1 cellular context compared by ENCODE assay signal in the genomic region with DNA sequence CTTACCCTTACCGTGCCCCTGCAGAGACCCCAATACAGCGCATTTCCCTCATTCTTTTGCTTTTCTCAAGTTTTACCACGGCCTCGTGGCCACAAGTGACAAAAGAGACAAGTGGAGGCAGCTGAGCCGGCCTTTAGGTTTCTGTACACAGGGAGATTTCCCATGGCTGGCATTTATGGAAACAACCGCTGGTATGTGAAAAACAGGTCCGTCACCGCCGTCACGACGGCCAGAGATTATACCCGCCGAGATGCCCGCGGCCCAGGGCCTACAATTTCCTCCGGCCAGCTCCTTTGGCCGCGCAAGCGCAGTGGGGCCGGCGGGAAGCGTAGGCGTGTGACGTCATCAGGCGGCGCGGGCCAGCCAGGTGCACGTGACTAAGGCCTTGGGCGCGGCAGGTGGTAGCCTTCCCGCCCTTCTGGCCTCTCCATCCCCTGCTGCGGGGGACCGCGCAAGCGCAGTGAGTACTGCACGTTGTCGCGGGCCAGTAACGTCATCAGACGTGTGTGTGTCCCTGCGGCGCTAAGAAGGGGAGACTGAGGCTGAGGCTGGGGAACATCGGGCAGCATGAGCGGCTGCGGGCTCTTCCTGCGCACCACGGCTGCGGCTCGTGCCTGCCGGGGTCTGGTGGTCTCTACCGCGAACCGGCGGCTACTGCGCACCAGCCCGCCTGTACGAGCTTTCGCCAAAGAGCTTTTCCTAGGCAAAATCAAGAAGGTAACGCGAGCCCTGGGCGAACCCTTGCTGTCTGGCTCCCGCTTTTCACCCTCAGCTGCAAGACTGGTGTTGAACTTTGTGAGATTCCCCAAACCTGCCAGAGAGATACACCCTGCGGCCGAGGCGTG.
A peak's percentile ranks its signal among the peaks of the same experiment; 100 is the strongest.
TF ChIP-seq lines count a peak whose summit lies in the region.

A gene (plus strand): TSS at position 496 of the 845 bp plus-strand sequence. CDS start 72 bp downstream, at position 568.

TF ChIP-seq in K562, 482 proteins besides CTCF, POLR2A, EP300 and RAD21 (continues in another document):
- TF ChIP-seq, protein P1, sequence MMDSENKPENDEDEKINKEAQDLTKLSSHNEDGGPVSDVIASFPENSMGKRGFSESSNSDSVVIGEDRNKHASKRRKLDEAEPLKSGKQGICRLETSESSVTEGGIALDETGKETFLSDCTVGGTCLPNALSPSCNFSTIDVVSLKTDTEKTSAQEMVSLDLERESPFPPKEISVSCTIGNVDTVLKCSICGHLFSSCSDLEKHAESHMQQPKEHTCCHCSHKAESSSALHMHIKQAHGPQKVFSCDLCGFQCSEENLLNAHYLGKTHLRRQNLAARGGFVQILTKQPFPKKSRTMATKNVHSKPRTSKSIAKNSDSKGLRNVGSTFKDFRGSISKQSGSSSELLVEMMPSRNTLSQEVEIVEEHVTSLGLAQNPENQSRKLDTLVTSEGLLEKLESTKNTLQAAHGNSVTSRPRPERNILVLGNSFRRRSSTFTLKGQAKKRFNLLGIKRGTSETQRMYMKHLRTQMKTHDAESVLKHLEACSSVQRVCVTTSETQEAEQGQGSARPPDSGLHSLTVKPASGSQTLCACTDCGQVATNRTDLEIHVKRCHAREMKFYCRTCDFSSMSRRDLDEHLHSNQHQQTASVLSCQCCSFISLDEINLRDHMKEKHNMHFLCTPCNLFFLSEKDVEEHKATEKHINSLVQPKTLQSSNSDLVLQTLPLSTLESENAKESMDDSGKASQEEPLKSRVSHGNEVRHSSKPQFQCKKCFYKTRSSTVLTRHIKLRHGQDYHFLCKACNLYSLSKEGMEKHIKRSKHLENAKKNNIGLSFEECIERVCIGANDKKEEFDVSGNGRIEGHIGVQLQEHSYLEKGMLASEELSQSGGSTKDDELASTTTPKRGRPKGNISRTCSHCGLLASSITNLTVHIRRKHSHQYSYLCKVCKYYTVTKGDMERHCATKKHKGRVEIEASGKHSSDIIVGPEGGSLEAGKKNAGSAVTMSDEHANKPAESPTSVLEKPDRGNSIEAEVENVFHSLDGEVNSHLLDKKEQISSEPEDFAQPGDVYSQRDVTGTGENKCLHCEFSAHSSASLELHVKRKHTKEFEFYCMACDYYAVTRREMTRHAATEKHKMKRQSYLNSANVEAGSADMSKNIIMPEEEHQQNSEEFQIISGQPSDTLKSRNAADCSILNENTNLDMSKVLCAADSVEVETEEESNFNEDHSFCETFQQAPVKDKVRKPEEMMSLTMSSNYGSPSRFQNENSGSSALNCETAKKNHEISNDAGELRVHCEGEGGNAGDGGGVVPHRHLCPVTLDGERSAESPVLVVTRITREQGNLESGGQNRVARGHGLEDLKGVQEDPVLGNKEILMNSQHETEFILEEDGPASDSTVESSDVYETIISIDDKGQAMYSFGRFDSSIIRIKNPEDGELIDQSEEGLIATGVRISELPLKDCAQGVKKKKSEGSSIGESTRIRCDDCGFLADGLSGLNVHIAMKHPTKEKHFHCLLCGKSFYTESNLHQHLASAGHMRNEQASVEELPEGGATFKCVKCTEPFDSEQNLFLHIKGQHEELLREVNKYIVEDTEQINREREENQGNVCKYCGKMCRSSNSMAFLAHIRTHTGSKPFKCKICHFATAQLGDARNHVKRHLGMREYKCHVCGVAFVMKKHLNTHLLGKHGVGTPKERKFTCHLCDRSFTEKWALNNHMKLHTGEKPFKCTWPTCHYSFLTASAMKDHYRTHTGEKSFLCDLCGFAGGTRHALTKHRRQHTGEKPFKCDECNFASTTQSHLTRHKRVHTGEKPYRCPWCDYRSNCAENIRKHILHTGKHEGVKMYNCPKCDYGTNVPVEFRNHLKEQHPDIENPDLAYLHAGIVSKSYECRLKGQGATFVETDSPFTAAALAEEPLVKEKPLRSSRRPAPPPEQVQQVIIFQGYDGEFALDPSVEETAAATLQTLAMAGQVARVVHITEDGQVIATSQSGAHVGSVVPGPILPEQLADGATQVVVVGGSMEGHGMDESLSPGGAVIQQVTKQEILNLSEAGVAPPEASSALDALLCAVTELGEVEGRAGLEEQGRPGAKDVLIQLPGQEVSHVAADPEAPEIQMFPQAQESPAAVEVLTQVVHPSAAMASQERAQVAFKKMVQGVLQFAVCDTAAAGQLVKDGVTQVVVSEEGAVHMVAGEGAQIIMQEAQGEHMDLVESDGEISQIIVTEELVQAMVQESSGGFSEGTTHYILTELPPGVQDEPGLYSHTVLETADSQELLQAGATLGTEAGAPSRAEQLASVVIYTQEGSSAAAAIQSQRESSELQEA (IDR thresholded peaks at IDR 0.05; ENCODE audit: low read depth), result no peak
- TF ChIP-seq LCOR (CRISPR knock-in tag; IDR thresholded peaks at IDR 0.05), result peak; percentile 78
- TF ChIP-seq TAF1 (IDR thresholded peaks at IDR 0.05; ENCODE audit: control insufficient read depth, extremely low read depth, insufficient read depth, low read length, severe bottlenecking), result peak; percentile 81
- peak; percentile 76; the same call in 1 of the 2 replicates for TF ChIP-seq MTA3 (IDR thresholded peaks at IDR 0.05; ENCODE audit: borderline replicate concordance)
- TF ChIP-seq ARID1B (IDR thresholded peaks at IDR 0.05), result no peak
- peak; percentile 25; the same call in 1 of the 2 replicates for TF ChIP-seq TCF7 (IDR thresholded peaks at IDR 0.05; ENCODE audit: borderline replicate concordance)
- TF ChIP-seq SRF (CRISPR knock-in tag; IDR thresholded peaks at IDR 0.05), result peak in 1 of 2 experiments; percentile 65; a peak in 1 of 4 replicates
- peak; percentile 14; the same call in 1 of the 2 replicates for TF ChIP-seq TEAD4 (IDR thresholded peaks at IDR 0.05; ENCODE audit: low read length)
- TF ChIP-seq TEAD4 (CRISPR knock-in tag; IDR thresholded peaks at IDR 0.05; ENCODE audit: borderline replicate concordance), result no peak
- TF ChIP-seq, protein P2, sequence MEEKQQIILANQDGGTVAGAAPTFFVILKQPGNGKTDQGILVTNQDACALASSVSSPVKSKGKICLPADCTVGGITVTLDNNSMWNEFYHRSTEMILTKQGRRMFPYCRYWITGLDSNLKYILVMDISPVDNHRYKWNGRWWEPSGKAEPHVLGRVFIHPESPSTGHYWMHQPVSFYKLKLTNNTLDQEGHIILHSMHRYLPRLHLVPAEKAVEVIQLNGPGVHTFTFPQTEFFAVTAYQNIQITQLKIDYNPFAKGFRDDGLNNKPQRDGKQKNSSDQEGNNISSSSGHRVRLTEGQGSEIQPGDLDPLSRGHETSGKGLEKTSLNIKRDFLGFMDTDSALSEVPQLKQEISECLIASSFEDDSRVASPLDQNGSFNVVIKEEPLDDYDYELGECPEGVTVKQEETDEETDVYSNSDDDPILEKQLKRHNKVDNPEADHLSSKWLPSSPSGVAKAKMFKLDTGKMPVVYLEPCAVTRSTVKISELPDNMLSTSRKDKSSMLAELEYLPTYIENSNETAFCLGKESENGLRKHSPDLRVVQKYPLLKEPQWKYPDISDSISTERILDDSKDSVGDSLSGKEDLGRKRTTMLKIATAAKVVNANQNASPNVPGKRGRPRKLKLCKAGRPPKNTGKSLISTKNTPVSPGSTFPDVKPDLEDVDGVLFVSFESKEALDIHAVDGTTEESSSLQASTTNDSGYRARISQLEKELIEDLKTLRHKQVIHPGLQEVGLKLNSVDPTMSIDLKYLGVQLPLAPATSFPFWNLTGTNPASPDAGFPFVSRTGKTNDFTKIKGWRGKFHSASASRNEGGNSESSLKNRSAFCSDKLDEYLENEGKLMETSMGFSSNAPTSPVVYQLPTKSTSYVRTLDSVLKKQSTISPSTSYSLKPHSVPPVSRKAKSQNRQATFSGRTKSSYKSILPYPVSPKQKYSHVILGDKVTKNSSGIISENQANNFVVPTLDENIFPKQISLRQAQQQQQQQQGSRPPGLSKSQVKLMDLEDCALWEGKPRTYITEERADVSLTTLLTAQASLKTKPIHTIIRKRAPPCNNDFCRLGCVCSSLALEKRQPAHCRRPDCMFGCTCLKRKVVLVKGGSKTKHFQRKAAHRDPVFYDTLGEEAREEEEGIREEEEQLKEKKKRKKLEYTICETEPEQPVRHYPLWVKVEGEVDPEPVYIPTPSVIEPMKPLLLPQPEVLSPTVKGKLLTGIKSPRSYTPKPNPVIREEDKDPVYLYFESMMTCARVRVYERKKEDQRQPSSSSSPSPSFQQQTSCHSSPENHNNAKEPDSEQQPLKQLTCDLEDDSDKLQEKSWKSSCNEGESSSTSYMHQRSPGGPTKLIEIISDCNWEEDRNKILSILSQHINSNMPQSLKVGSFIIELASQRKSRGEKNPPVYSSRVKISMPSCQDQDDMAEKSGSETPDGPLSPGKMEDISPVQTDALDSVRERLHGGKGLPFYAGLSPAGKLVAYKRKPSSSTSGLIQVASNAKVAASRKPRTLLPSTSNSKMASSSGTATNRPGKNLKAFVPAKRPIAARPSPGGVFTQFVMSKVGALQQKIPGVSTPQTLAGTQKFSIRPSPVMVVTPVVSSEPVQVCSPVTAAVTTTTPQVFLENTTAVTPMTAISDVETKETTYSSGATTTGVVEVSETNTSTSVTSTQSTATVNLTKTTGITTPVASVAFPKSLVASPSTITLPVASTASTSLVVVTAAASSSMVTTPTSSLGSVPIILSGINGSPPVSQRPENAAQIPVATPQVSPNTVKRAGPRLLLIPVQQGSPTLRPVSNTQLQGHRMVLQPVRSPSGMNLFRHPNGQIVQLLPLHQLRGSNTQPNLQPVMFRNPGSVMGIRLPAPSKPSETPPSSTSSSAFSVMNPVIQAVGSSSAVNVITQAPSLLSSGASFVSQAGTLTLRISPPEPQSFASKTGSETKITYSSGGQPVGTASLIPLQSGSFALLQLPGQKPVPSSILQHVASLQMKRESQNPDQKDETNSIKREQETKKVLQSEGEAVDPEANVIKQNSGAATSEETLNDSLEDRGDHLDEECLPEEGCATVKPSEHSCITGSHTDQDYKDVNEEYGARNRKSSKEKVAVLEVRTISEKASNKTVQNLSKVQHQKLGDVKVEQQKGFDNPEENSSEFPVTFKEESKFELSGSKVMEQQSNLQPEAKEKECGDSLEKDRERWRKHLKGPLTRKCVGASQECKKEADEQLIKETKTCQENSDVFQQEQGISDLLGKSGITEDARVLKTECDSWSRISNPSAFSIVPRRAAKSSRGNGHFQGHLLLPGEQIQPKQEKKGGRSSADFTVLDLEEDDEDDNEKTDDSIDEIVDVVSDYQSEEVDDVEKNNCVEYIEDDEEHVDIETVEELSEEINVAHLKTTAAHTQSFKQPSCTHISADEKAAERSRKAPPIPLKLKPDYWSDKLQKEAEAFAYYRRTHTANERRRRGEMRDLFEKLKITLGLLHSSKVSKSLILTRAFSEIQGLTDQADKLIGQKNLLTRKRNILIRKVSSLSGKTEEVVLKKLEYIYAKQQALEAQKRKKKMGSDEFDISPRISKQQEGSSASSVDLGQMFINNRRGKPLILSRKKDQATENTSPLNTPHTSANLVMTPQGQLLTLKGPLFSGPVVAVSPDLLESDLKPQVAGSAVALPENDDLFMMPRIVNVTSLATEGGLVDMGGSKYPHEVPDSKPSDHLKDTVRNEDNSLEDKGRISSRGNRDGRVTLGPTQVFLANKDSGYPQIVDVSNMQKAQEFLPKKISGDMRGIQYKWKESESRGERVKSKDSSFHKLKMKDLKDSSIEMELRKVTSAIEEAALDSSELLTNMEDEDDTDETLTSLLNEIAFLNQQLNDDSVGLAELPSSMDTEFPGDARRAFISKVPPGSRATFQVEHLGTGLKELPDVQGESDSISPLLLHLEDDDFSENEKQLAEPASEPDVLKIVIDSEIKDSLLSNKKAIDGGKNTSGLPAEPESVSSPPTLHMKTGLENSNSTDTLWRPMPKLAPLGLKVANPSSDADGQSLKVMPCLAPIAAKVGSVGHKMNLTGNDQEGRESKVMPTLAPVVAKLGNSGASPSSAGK (IDR thresholded peaks at IDR 0.05), result peak; percentile 98
- peak; percentile 89 for TF ChIP-seq KLF1 (tag; IDR thresholded peaks at IDR 0.05)
- peak; percentile 97 to 98 for TF ChIP-seq NRF1 (conservative IDR thresholded peaks at IDR 0.05 in 1 of 2, IDR thresholded peaks at IDR 0.05 in 1 of 2)
- peak; percentile 61; the same call in 1 of the 2 replicates for TF ChIP-seq SOX6 (IDR thresholded peaks at IDR 0.05)
- TF ChIP-seq, protein P3, sequence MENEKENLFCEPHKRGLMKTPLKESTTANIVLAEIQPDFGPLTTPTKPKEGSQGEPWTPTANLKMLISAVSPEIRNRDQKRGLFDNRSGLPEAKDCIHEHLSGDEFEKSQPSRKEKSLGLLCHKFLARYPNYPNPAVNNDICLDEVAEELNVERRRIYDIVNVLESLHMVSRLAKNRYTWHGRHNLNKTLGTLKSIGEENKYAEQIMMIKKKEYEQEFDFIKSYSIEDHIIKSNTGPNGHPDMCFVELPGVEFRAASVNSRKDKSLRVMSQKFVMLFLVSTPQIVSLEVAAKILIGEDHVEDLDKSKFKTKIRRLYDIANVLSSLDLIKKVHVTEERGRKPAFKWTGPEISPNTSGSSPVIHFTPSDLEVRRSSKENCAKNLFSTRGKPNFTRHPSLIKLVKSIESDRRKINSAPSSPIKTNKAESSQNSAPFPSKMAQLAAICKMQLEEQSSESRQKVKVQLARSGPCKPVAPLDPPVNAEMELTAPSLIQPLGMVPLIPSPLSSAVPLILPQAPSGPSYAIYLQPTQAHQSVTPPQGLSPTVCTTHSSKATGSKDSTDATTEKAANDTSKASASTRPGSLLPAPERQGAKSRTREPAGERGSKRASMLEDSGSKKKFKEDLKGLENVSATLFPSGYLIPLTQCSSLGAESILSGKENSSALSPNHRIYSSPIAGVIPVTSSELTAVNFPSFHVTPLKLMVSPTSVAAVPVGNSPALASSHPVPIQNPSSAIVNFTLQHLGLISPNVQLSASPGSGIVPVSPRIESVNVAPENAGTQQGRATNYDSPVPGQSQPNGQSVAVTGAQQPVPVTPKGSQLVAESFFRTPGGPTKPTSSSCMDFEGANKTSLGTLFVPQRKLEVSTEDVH (IDR thresholded peaks at IDR 0.05; ENCODE audit: low read depth, partially characterized antibody), result peak; percentile 88
- TF ChIP-seq BRCA1 (IDR thresholded peaks at IDR 0.05), result no peak
- TF ChIP-seq BRCA1 (CRISPR knock-in tag; IDR thresholded peaks at IDR 0.05), result no peak
- no peak for TF ChIP-seq RBM22 (IDR thresholded peaks at IDR 0.05; ENCODE audit: low read depth, low read length, poor library complexity, severe bottlenecking)
- TF ChIP-seq, protein P4, sequence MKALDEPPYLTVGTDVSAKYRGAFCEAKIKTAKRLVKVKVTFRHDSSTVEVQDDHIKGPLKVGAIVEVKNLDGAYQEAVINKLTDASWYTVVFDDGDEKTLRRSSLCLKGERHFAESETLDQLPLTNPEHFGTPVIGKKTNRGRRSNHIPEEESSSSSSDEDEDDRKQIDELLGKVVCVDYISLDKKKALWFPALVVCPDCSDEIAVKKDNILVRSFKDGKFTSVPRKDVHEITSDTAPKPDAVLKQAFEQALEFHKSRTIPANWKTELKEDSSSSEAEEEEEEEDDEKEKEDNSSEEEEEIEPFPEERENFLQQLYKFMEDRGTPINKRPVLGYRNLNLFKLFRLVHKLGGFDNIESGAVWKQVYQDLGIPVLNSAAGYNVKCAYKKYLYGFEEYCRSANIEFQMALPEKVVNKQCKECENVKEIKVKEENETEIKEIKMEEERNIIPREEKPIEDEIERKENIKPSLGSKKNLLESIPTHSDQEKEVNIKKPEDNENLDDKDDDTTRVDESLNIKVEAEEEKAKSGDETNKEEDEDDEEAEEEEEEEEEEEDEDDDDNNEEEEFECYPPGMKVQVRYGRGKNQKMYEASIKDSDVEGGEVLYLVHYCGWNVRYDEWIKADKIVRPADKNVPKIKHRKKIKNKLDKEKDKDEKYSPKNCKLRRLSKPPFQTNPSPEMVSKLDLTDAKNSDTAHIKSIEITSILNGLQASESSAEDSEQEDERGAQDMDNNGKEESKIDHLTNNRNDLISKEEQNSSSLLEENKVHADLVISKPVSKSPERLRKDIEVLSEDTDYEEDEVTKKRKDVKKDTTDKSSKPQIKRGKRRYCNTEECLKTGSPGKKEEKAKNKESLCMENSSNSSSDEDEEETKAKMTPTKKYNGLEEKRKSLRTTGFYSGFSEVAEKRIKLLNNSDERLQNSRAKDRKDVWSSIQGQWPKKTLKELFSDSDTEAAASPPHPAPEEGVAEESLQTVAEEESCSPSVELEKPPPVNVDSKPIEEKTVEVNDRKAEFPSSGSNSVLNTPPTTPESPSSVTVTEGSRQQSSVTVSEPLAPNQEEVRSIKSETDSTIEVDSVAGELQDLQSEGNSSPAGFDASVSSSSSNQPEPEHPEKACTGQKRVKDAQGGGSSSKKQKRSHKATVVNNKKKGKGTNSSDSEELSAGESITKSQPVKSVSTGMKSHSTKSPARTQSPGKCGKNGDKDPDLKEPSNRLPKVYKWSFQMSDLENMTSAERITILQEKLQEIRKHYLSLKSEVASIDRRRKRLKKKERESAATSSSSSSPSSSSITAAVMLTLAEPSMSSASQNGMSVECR (CRISPR knock-in tag; IDR thresholded peaks at IDR 0.05), result peak; percentile 66; the same call in 1 of the 2 replicates
